2 cellular contexts compared by ENCODE assay signal in the genomic region with DNA sequence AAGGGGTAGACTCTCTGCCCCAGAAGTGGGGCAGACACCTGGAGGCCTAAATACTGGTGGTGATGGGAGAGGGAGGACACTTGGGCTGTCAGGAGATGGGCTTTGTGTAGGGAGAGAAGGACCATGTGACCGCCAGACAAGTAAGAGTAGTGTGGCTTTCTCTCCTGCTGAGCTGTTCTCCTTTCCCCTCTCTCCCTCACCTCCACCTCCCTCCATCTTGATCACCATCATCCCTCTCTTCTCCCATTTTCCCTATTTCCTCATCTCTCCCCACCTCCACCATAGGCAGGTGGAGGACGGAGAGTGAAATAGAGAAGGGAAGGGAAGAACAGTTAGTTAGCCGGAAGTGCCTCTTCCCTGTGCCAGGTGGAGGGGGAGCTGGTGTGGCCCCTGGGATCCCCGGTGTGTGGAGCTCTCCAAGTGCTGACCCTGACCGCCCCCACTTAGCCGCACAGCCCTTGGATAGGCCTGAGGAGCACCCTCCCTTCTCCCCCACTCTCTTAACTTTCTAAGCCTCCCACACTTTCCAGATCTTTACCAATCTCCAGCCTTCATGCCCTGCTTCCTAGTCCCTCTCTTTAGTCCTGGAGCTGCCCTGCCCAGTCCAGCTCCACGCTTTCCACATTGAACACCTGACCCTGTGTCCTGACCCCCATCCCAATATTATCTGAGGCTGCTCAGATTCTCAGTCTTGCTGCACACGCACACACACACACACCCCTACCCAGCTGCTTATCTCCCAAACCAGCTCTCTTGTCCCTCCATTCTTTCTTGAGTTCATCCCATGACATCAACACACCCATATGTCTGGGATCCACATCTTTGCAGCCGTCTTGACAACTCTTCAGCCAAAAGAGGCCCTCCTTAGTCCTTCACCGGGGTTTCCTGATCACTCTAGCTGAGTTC.
TF ChIP-seq lines count a peak whose summit lies in the region.

No MANE protein-coding gene starts in this region.

TF ChIP-seq in SK-N-SH, 30 proteins besides CTCF, POLR2A, EP300 and RAD21:
- TF ChIP-seq REST (IDR thresholded peaks at IDR 0.05; ENCODE audit: low read depth, low read length) (0 out of 2 replicates have a peak, but pooled peaks have one; percentile 58), RCOR1 (IDR thresholded peaks at IDR 0.05; ENCODE audit: low read length) (no peak)

TF ChIP-seq in SK-N-SH treated with all-trans-retinoic acid at 6 μM for 48 hours, 23 proteins besides CTCF, POLR2A, EP300 and RAD21 (continued from another document):
- TF ChIP-seq, protein P1, sequence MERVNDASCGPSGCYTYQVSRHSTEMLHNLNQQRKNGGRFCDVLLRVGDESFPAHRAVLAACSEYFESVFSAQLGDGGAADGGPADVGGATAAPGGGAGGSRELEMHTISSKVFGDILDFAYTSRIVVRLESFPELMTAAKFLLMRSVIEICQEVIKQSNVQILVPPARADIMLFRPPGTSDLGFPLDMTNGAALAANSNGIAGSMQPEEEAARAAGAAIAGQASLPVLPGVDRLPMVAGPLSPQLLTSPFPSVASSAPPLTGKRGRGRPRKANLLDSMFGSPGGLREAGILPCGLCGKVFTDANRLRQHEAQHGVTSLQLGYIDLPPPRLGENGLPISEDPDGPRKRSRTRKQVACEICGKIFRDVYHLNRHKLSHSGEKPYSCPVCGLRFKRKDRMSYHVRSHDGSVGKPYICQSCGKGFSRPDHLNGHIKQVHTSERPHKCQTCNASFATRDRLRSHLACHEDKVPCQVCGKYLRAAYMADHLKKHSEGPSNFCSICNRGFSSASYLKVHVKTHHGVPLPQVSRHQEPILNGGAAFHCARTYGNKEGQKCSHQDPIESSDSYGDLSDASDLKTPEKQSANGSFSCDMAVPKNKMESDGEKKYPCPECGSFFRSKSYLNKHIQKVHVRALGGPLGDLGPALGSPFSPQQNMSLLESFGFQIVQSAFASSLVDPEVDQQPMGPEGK (CRISPR knock-in tag; IDR thresholded peaks at IDR 0.05; ENCODE audit: borderline replicate concordance), result no peak
- no peak for TF ChIP-seq ZNF565 (CRISPR knock-in tag; conservative IDR thresholded peaks at IDR 0.05; ENCODE audit: low read depth)
- no peak for TF ChIP-seq OSR1 (CRISPR knock-in tag; IDR thresholded peaks at IDR 0.05)
- TF ChIP-seq TCF4 (CRISPR knock-in tag; IDR thresholded peaks at IDR 0.05; ENCODE audit: borderline replicate concordance), result no peak
- TF ChIP-seq ZNF8 (CRISPR knock-in tag; IDR thresholded peaks at IDR 0.05), result no peak
- TF ChIP-seq, protein P2, sequence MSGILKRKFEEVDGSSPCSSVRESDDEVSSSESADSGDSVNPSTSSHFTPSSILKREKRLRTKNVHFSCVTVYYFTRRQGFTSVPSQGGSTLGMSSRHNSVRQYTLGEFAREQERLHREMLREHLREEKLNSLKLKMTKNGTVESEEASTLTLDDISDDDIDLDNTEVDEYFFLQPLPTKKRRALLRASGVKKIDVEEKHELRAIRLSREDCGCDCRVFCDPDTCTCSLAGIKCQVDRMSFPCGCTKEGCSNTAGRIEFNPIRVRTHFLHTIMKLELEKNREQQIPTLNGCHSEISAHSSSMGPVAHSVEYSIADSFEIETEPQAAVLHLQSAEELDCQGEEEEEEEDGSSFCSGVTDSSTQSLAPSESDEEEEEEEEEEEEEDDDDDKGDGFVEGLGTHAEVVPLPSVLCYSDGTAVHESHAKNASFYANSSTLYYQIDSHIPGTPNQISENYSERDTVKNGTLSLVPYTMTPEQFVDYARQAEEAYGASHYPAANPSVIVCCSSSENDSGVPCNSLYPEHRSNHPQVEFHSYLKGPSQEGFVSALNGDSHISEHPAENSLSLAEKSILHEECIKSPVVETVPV (CRISPR knock-in tag; IDR thresholded peaks at IDR 0.05), result no peak
- TF ChIP-seq, protein P3, sequence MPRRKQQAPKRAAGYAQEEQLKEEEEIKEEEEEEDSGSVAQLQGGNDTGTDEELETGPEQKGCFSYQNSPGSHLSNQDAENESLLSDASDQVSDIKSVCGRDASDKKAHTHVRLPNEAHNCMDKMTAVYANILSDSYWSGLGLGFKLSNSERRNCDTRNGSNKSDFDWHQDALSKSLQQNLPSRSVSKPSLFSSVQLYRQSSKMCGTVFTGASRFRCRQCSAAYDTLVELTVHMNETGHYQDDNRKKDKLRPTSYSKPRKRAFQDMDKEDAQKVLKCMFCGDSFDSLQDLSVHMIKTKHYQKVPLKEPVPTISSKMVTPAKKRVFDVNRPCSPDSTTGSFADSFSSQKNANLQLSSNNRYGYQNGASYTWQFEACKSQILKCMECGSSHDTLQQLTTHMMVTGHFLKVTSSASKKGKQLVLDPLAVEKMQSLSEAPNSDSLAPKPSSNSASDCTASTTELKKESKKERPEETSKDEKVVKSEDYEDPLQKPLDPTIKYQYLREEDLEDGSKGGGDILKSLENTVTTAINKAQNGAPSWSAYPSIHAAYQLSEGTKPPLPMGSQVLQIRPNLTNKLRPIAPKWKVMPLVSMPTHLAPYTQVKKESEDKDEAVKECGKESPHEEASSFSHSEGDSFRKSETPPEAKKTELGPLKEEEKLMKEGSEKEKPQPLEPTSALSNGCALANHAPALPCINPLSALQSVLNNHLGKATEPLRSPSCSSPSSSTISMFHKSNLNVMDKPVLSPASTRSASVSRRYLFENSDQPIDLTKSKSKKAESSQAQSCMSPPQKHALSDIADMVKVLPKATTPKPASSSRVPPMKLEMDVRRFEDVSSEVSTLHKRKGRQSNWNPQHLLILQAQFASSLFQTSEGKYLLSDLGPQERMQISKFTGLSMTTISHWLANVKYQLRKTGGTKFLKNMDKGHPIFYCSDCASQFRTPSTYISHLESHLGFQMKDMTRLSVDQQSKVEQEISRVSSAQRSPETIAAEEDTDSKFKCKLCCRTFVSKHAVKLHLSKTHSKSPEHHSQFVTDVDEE (CRISPR knock-in tag; IDR thresholded peaks at IDR 0.05), result no peak
- no peak for TF ChIP-seq ZFP3 (CRISPR knock-in tag; IDR thresholded peaks at IDR 0.05)
- TF ChIP-seq PPARA (CRISPR knock-in tag; IDR thresholded peaks at IDR 0.05; ENCODE audit: borderline replicate concordance), result no peak
- TF ChIP-seq, protein P4, sequence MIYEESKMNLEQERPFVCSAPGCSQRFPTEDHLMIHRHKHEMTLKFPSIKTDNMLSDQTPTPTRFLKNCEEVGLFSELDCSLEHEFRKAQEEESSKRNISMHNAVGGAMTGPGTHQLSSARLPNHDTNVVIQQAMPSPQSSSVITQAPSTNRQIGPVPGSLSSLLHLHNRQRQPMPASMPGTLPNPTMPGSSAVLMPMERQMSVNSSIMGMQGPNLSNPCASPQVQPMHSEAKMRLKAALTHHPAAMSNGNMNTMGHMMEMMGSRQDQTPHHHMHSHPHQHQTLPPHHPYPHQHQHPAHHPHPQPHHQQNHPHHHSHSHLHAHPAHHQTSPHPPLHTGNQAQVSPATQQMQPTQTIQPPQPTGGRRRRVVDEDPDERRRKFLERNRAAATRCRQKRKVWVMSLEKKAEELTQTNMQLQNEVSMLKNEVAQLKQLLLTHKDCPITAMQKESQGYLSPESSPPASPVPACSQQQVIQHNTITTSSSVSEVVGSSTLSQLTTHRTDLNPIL (CRISPR knock-in tag; IDR thresholded peaks at IDR 0.05; ENCODE audit: low read depth), result no peak
- no peak for TF ChIP-seq ARNTL (CRISPR knock-in tag; IDR thresholded peaks at IDR 0.05; ENCODE audit: borderline replicate concordance, low read depth)
- TF ChIP-seq BACH2 (CRISPR knock-in tag; IDR thresholded peaks at IDR 0.05; ENCODE audit: borderline replicate concordance), result no peak
- TF ChIP-seq, protein P5, sequence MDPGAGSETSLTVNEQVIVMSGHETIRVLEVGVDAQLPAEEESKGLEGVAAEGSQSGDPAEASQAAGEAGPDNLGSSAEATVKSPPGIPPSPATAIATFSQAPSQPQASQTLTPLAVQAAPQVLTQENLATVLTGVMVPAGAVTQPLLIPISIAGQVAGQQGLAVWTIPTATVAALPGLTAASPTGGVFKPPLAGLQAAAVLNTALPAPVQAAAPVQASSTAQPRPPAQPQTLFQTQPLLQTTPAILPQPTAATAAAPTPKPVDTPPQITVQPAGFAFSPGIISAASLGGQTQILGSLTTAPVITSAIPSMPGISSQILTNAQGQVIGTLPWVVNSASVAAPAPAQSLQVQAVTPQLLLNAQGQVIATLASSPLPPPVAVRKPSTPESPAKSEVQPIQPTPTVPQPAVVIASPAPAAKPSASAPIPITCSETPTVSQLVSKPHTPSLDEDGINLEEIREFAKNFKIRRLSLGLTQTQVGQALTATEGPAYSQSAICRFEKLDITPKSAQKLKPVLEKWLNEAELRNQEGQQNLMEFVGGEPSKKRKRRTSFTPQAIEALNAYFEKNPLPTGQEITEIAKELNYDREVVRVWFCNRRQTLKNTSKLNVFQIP (CRISPR knock-in tag; IDR thresholded peaks at IDR 0.05; ENCODE audit: borderline replicate concordance, low read depth), result no peak
